ENCODE assay signal across 8 cellular contexts in the genomic region with DNA sequence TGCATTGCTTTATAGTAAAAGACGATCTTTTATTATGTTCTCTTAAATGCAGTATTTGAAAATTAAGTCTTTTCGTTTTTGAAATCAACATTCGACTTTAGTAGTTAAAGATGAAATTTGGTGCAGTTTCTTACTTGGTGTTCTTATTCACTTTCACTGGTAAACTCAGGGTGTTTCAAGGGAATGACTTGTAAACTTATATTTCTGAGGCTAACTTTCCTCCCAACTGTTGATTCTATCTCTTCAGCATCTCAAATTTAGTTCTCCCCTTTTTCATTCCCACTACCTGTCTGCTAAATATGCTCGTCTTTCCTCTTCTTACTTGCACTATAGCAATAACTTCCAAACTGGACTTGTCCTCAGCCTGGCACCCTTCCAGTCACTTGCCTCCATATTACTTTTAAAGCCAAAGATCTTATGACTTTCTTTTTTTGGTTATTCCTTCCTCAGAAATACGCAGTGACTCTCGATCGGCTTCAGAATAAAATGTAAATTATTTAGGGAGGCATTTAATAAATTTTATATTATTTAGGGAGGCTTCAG. TPM values are rescaled to one million over a fixed set of nuclear protein-coding genes. Genes with fewer than 3 reads are reported as not detected.
A peak's percentile ranks its signal among the peaks of the same experiment; 100 is the strongest.
DNase-seq lines count a peak whose midpoint lies in the region; ATAC-seq, FAIRE-seq and TF ChIP-seq lines count a peak whose summit lies in the region.

No MANE protein-coding gene starts in this region.

- no peak for FAIRE-seq in endothelial cell of umbilical vein (lab: Jason Lieb, UNC)

- H3K27me3 ChIP-seq in DND-41 (ENCODE audit: insufficient read depth, low read length, poor library complexity) (no peaks in the 10 kb centered on the region), OCI-LY1 (ENCODE audit: insufficient read depth, low read length) (no peaks in the 10 kb centered on the region), endothelial cell of umbilical vein (ENCODE audit: control insufficient read depth in 2 of 2, insufficient read depth in 2 of 2, low read length in 2 of 2) (no peaks in the 10 kb centered on the region), neutrophil (no peaks in the 10 kb centered on the region)

- peak overlapping the region; percentile 69 for H3K4me2 ChIP-seq in DND-41 (ENCODE audit: insufficient read depth, low read length)
- peak overlapping the region; percentile 89 for H3K4me2 ChIP-seq in OCI-LY1 (ENCODE audit: low read length)
- peak overlapping the region; percentile 97 for H3K4me2 ChIP-seq in endothelial cell of umbilical vein (ENCODE audit: insufficient read depth, low read length)

- ATAC-seq in DND-41 (ENCODE audit: insufficient read depth, low read depth) (no peak), GM21390 (IDR thresholded peaks at IDR 0.05; ENCODE audit: unreplicated experiment) (no peak)

- H3K9me3 ChIP-seq in DND-41 (ENCODE audit: insufficient read depth, low read length, severe bottlenecking) (no peaks in the 10 kb centered on the region), OCI-LY1 (ENCODE audit: low read length) (no peaks in the 10 kb centered on the region), endothelial cell of umbilical vein (replicated peaks; ENCODE audit: control insufficient read depth, insufficient read depth, low read length) (no peaks in the 10 kb centered on the region), neutrophil (no peaks in the 10 kb centered on the region)

- no peaks in the 10 kb centered on the region; the same call in 1 of the 2 replicates for H3F3A ChIP-seq in OCI-LY1 (ENCODE audit: insufficient read depth, low read length)

- peaks cover 56% of the 10 kb centered on the region for H3K79me2 ChIP-seq in DND-41 (ENCODE audit: insufficient read depth, low read length)
- peaks cover 18% of the 10 kb centered on the region for H3K79me2 ChIP-seq in OCI-LY1 (ENCODE audit: insufficient read depth, low read length)
- peaks cover 18% of the 10 kb centered on the region for H3K79me2 ChIP-seq in endothelial cell of umbilical vein (ENCODE audit: control insufficient read depth, insufficient read depth, low read length)

- H3K9me2 ChIP-seq in OCI-LY1 (ENCODE audit: low read depth, low read length): no peaks in the 10 kb centered on the region

- dilution Hi-C loops in endothelial cell of umbilical vein (cut with MboI; ENCODE audit: extremely low pct_ligation_motif_present, low sequenced_read_pairs): no loop called here

- TF ChIP-seq CTCF in DND-41 (IDR thresholded peaks at IDR 0.05; ENCODE audit: borderline replicate concordance, extremely low read depth, low read length, poor library complexity, severe bottlenecking): no peak
- no peak for TF ChIP-seq CTCF in OCI-LY1 (IDR thresholded peaks at IDR 0.05; ENCODE audit: low read length)
- TF ChIP-seq CTCF in endothelial cell of umbilical vein (IDR thresholded peaks at IDR 0.05; ENCODE audit: extremely low read depth in 1 of 2, insufficient read depth in 1 of 2, low read depth in 1 of 2, low read length in 2 of 2): no peak
- no peak for TF ChIP-seq CTCF in neutrophil (IDR thresholded peaks at IDR 0.05)

- H4K20me1 ChIP-seq in DND-41 (ENCODE audit: insufficient read depth, low read length) (no peaks in the 10 kb centered on the region; the same call in 1 of the 2 replicates), OCI-LY1 (ENCODE audit: insufficient read depth, low read length) (no peaks in the 10 kb centered on the region), endothelial cell of umbilical vein (replicated peaks; ENCODE audit: control insufficient read depth, extremely low read depth, insufficient read depth, low read length) (no peaks in the 10 kb centered on the region)

- peak overlapping the region; percentile 91 for H2AFZ ChIP-seq in DND-41 (ENCODE audit: low read depth, low read length)
- H2AFZ ChIP-seq in OCI-LY1 (ENCODE audit: low read length): no peak overlapping the region
- peak overlapping the region; percentile 95 for H2AFZ ChIP-seq in endothelial cell of umbilical vein (ENCODE audit: low read depth, low read length)

- H3K27ac ChIP-seq in DND-41 (ENCODE audit: low read length) (peak overlapping the region; percentile 75), OCI-LY1 (ENCODE audit: low read depth, low read length, poor library complexity, severe bottlenecking) (peak overlapping the region; percentile 5), endothelial cell of umbilical vein (ENCODE audit: insufficient read depth, low read depth, low read length) (peak overlapping the region; percentile 25), neutrophil (peak overlapping the region; percentile 76)

- DNase-seq in DND-41: no peak
- no peak for DNase-seq in endothelial cell of umbilical vein (ENCODE audit: low read depth, low spot score)
- no peak for DNase-seq in pons (ENCODE audit: low spot score)
- no peak for DNase-seq in NCI-H748 treated with DMSO at 0.1 percent for 48 hours (lab: John Stamatoyannopoulos, UW)
- no peak for DNase-seq in NOMO-1 treated with dmso at 0.1 percent for 144 hours (lab: John Stamatoyannopoulos, UW; ENCODE audit: unreplicated experiment)

- intact Hi-C loops in endothelial cell of umbilical vein (cut with micrococcal nuclease): loop anchor here (5.0 to 10.0 kb wide), 3 partner anchors 118 to 484 kb away; a partner anchor contains a TSS

- H3K4me1 ChIP-seq in DND-41 (ENCODE audit: insufficient read depth, low read length) (peaks cover 34% of the 10 kb centered on the region), OCI-LY1 (ENCODE audit: insufficient read depth, low read length, severe bottlenecking) (peaks cover 23% of the 10 kb centered on the region), endothelial cell of umbilical vein (ENCODE audit: control insufficient read depth, extremely low read depth, insufficient read depth, low read length) (peaks cover 11% of the 10 kb centered on the region), neutrophil (ENCODE audit: control insufficient read depth in 1 of 2, insufficient read depth in 1 of 2, low read depth in 1 of 2, low read length in 1 of 2) (peaks cover 14 to 15% of the 10 kb centered on the region in 2 experiments)

- TSS peak; percentile 15 for BruUV-seq in endothelial cell of umbilical vein (replicated peaks; lab: Mats Ljungman, UMichigan)

- H3K9me1 ChIP-seq in endothelial cell of umbilical vein (replicated peaks; ENCODE audit: control insufficient read depth, extremely low read depth, insufficient read depth, low read length): no peaks in the 10 kb centered on the region

- POLR2A ChIA-PET in endothelial cell of umbilical vein (lab: Charles Lee): no interaction called here

- H3K4me3 ChIP-seq in DND-41 (ENCODE audit: low read depth in 1 of 2, low read length in 2 of 2) (peak overlapping the region; percentile 78 to 80), OCI-LY1 (ENCODE audit: low read depth, low read length, poor library complexity, severe bottlenecking) (peak overlapping the region; percentile 84), endothelial cell of umbilical vein (replicated peaks in 1 of 3; ENCODE audit: insufficient read depth in 1 of 3, low read depth in 1 of 3, low read length in 3 of 3) (peak overlapping the region; percentile 62 to 91 (median 69)), neutrophil (ENCODE audit: low read depth in 1 of 2, low read length in 1 of 2) (peak overlapping the region; percentile 73 to 81)

- H3K36me3 ChIP-seq in DND-41 (ENCODE audit: insufficient read depth, low read length) (peaks cover 18% of the 10 kb centered on the region), OCI-LY1 (ENCODE audit: insufficient read depth, low read length) (peaks cover 9% of the 10 kb centered on the region; the same call in 1 of the 2 replicates), endothelial cell of umbilical vein (ENCODE audit: control insufficient read depth in 2 of 2, extremely low read depth in 1 of 2, insufficient read depth in 2 of 2, low read length in 2 of 2) (no peaks in the 10 kb centered on the region), neutrophil (peaks cover 14% of the 10 kb centered on the region)

- CTCF ChIA-PET in endothelial cell of umbilical vein (lab: Charles Lee): interaction anchor here (0.9 to 1.4 kb wide), 3 partner anchors 11 to 898 kb away, joined by 3 to 4 read pairs (median 4); no protein-coding TSS in a partner anchor

- no peak for TF ChIP-seq POLR2A in endothelial cell of umbilical vein (IDR thresholded peaks at IDR 0.05; ENCODE audit: low read depth, low read length)

- H3K9ac ChIP-seq in DND-41 (ENCODE audit: low read depth, low read length) (peak overlapping the region; percentile 75), OCI-LY1 (ENCODE audit: low read length) (peak overlapping the region; percentile 83), endothelial cell of umbilical vein (replicated peaks; ENCODE audit: extremely low read depth, insufficient read depth, low read length) (peak overlapping the region; percentile 79)

TF ChIP-seq in endothelial cell of umbilical vein, 7 proteins besides CTCF, POLR2A, EP300 and RAD21:
- TF ChIP-seq EZH2 (IDR thresholded peaks at IDR 0.05; ENCODE audit: borderline replicate concordance, low read depth, low read length, severe bottlenecking) (no peak), POLR2AphosphoS5 (IDR thresholded peaks at IDR 0.05; ENCODE audit: insufficient read depth, low read depth, low read length) (no peak), MYC (IDR thresholded peaks at IDR 0.05; ENCODE audit: low read depth, low read length) (no peak), JUN (IDR thresholded peaks at IDR 0.05; ENCODE audit: borderline replicate concordance, insufficient read depth, insufficient read length, low read depth) (no peak), GATA2 (IDR thresholded peaks at IDR 0.05; ENCODE audit: insufficient read depth, insufficient read length, low read depth, low read length) (no peak), FOS (IDR thresholded peaks at IDR 0.05; ENCODE audit: borderline replicate concordance, insufficient read depth, low read length) (no peak)
- TF ChIP-seq, protein P1, sequence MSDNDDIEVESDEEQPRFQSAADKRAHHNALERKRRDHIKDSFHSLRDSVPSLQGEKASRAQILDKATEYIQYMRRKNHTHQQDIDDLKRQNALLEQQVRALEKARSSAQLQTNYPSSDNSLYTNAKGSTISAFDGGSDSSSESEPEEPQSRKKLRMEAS (IDR thresholded peaks at IDR 0.05; ENCODE audit: insufficient read depth, insufficient read length): no peak

RNA-seq across cellular contexts. Expression of a gene that starts 1.0 kb away (rescaled TPM):
- 19.0 and 20.2 TPM in 2 replicates for total RNA-seq in endothelial cell of umbilical vein
- polyA plus RNA-seq in endothelial cell of umbilical vein: 2.8 and 3.6 TPM in 2 replicates
- polyA plus RNA-seq in endothelial cell of umbilical vein (2011; cell fraction: cytosol; rRNA removed): 3.0 and 3.1 TPM in 2 replicates
- polyA plus RNA-seq in endothelial cell of umbilical vein (2011; cell fraction: nucleus; rRNA removed): 10.3 and 15.1 TPM in 2 replicates
- polyA plus RNA-seq in endothelial cell of umbilical vein (2012): 9.5 and 13.8 TPM in 2 replicates
- polyA minus RNA-seq in endothelial cell of umbilical vein: 10.2 and 10.6 TPM in 2 replicates
- polyA minus RNA-seq in endothelial cell of umbilical vein (2011; cell fraction: cytosol; rRNA and poly(A)+ RNA removed): 9.6 TPM
- polyA minus RNA-seq in endothelial cell of umbilical vein (2011; cell fraction: nucleus; rRNA and poly(A)+ RNA removed): 17.2 and 27.5 TPM in 2 replicates

Comparison
In these comparisons a context has a peak if more than half of its experiments do, and no peak if none do; other contexts are left out.
1. H3K27ac ChIP-seq: peak in every context shown above with its lines; median percentile 76 in neutrophil; 75 in DND-41; 25 in endothelial cell of umbilical vein; 5 in OCI-LY1.